In genomic region chr10:61943699-61944444, GRCh38 we compare ENCODE assay signal across 9 cellular contexts. TPM values are rescaled to one million over a fixed set of nuclear protein-coding genes. Genes with fewer than 3 reads are reported as not detected.
A peak's percentile ranks its signal among the peaks of the same experiment; 100 is the strongest.
DNase-seq lines count a peak whose midpoint lies in the region; ATAC-seq lines count a peak whose summit lies in the region.
"Had no signal": no experiment of that assay in that cellular context is flagged by ENCODE, and none has a peak within 500 bp of the region (broad histone marks: within the 10 kb centered on the region; RNA-seq: fewer than 3 reads in every experiment).

No MANE protein-coding gene starts in this region.

- no peak overlapping the region for H4K5ac ChIP-seq in mesendoderm (ENCODE audit: low read length)

- H3K27ac ChIP-seq in mesendoderm (ENCODE audit: low read depth, low read length), result no peak overlapping the region
- H3K27ac ChIP-seq: A549 had no signal

- no peak overlapping the region for H2BK15ac ChIP-seq in mesendoderm (replicated peaks; ENCODE audit: low read depth)

- H2BK5ac ChIP-seq in mesendoderm (ENCODE audit: low read length), result no peak overlapping the region

- no peak overlapping the region for H3K9ac ChIP-seq in mesendoderm (ENCODE audit: low read length)

- peaks cover 61% of the 10 kb centered on the region for H3K36me3 Mint-ChIP-seq in T-helper 1 cell treated with Interleukin-12 subunit alpha and Interleukin-12 subunit beta and Interleukin-4 antibody, amounts not matched to agents 30 μg/mL and 1 μg/mL, for 36 hours (ENCODE audit: low read depth)

- no peaks in the 10 kb centered on the region for H3K27me3 ChIP-seq in mesendoderm (ENCODE audit: insufficient read depth, low read length, poor library complexity)

- H3K27me3 Mint-ChIP-seq in T-helper 1 cell treated with Interleukin-12 subunit alpha and Interleukin-12 subunit beta and Interleukin-4 antibody, amounts not matched to agents 30 μg/mL and 1 μg/mL, for 36 hours (ENCODE audit: low read depth), result no peaks in the 10 kb centered on the region

- no peak overlapping the region for H2AK5ac ChIP-seq in mesendoderm (ENCODE audit: low read length)

- H3K56ac ChIP-seq in mesendoderm (ENCODE audit: low read length), result no peak overlapping the region

- no peaks in the 10 kb centered on the region for H3K79me2 ChIP-seq in mesendoderm (ENCODE audit: control insufficient read depth, insufficient read depth, low read length)

- peak; percentile 49 for ATAC-seq in HG02884 (IDR thresholded peaks at IDR 0.05; ENCODE audit: unreplicated experiment)
- ATAC-seq: A549 had no signal

- DNase-seq in DMS 273 (lab: John Stamatoyannopoulos, UW; ENCODE audit: unreplicated experiment) (peak; percentile 1), DMS 273 treated with DMSO at 0.1 percent for 48 hours (lab: John Stamatoyannopoulos, UW) (no peak), fibroblast of gingiva (ENCODE audit: low read depth) (peak; percentile 65), putamen (ENCODE audit: low spot score) (peak; percentile 32), mesendoderm (no peak), middle frontal gyrus (ENCODE audit: extremely low spot score, low spot score) (no peak)

- no peak overlapping the region for H3K4ac ChIP-seq in mesendoderm (ENCODE audit: low read depth, low read length)

- H3K4me3 Mint-ChIP-seq in T-helper 1 cell treated with Interleukin-12 subunit alpha and Interleukin-12 subunit beta and Interleukin-4 antibody, amounts not matched to agents 30 μg/mL and 1 μg/mL, for 36 hours, result peak overlapping the region; percentile 84

- no peaks in the 10 kb centered on the region for H3K36me3 ChIP-seq in mesendoderm (ENCODE audit: control insufficient read depth, insufficient read depth, low read length)

- no peak overlapping the region for H2BK120ac ChIP-seq in mesendoderm (ENCODE audit: low read depth, low read length)

- peaks cover 46% of the 10 kb centered on the region for H3K4me1 Mint-ChIP-seq in T-helper 1 cell treated with Interleukin-12 subunit alpha and Interleukin-12 subunit beta and Interleukin-4 antibody, amounts not matched to agents 30 μg/mL and 1 μg/mL, for 36 hours (ENCODE audit: low read depth)

- H4K8ac ChIP-seq in mesendoderm (ENCODE audit: low read depth, low read length), result no peak overlapping the region

- H3K4me2 ChIP-seq in mesendoderm (ENCODE audit: low read length), result no peak overlapping the region
- H3K4me2 ChIP-seq: A549 had no signal

- H3K23ac ChIP-seq in mesendoderm (ENCODE audit: low read length), result no peak overlapping the region

- H3K18ac ChIP-seq in mesendoderm (ENCODE audit: low read length), result no peak overlapping the region

- H3K9me3 Mint-ChIP-seq in T-helper 1 cell treated with Interleukin-12 subunit alpha and Interleukin-12 subunit beta and Interleukin-4 antibody, amounts not matched to agents 30 μg/mL and 1 μg/mL, for 36 hours, result no peaks in the 10 kb centered on the region

- H3K79me1 ChIP-seq in mesendoderm (ENCODE audit: low read length), result no peaks in the 10 kb centered on the region

- no peaks in the 10 kb centered on the region for H3K4me1 ChIP-seq in mesendoderm (ENCODE audit: control insufficient read depth, low read depth, low read length)

- H3K27ac Mint-ChIP-seq in T-helper 1 cell treated with Interleukin-12 subunit alpha and Interleukin-12 subunit beta and Interleukin-4 antibody, amounts not matched to agents 30 μg/mL and 1 μg/mL, for 36 hours, result peak overlapping the region; percentile 96

- no peak overlapping the region for H3K4me3 ChIP-seq in mesendoderm (ENCODE audit: low read length)
- H3K4me3 ChIP-seq: A549 had no signal

RNA-seq across cellular contexts. Expression of gene ARID5B, which starts 42.4 kb away (rescaled TPM):
- 2.1 TPM for polyA plus RNA-seq in mesendoderm (2013, experiment 1 of 2)
- polyA plus RNA-seq in mesendoderm (2013, experiment 2 of 2), result 2.0 TPM

Comparison
In these comparisons a context has a peak if more than half of its experiments do, and no peak if none do; other contexts are left out.
1. DNase-seq: peak in DMS 273 (single experiment), fibroblast of gingiva (single experiment) and putamen (single experiment); none in DMS 273 treated with DMSO at 0.1 percent for 48 hours (single experiment), mesendoderm (single experiment) and middle frontal gyrus (single experiment).